17 cellular contexts compared by ENCODE assay signal in the genomic region with DNA sequence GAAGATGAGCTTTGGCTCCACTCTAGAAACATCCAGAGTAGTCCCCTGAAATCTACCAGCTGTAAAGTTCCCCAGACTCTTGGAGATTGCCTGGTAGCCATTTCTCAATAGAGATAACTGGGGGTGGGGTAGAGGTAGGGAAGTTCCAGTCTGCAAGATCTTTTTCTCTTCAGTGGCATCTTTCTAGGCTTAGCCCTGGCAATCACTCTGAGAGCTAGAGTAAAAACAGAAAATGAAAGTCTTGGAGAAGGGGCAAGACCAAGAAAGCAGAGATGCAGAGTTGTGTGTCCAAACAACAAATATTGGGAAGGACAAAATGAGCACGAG.
"Had no signal": no experiment of that assay in that cellular context is flagged by ENCODE, and none has a peak within 500 bp of the region (broad histone marks: within the 10 kb centered on the region; RNA-seq: fewer than 3 reads in every experiment).

No MANE protein-coding gene starts in this region.

- H3K4me3 Mint-ChIP-seq: activated B cell treated with CpG ODN at 0.5 μM for 24 hours; activated T-helper 17 cell treated with anti-CD3 and anti-CD28 coated beads, Interleukin-2, amount 50 U/mL, for 72 hours; central memory CD8-positive, alpha-beta T cell; naive B cell had no signal

- DNase-seq: activated B cell treated with CpG ODN at 0.5 μM for 24 hours; activated CD4-positive, alpha-beta T cell treated with anti-CD3 and anti-CD28 coated beads, Interleukin-2, amount 50 U/mL, for 1 hour; activated naive CD4-positive, alpha-beta T cell treated with Interleukin-2 at 50 U/mL for 16 hours; anterior cingulate cortex; brain microvascular endothelial cell; glutamatergic neuron; naive B cell; occipital lobe; small intestine; stimulated activated CD4-positive, alpha-beta T cell treated with anti-CD3 and anti-CD28 coated beads, Interleukin-4, amount 100 ng/mL, for 24 hours; stimulated activated naive CD4-positive, alpha-beta T cell treated with Interleukin-2 at 50 U/mL for 16 hours had no signal

- H3K36me3 ChIP-seq: brain microvascular endothelial cell, right atrium auricular region had no signal

- H3K9me3 Mint-ChIP-seq: activated B cell treated with CpG ODN at 0.5 μM for 24 hours; activated T-helper 17 cell treated with anti-CD3 and anti-CD28 coated beads, Interleukin-2, amount 50 U/mL, for 72 hours; central memory CD8-positive, alpha-beta T cell had no signal

- H3K36me3 Mint-ChIP-seq: type B pancreatic cell had no signal

- H3K27me3 ChIP-seq: brain microvascular endothelial cell, right atrium auricular region had no signal

- H3K27ac ChIP-seq: brain microvascular endothelial cell had no signal

- H3K27me3 Mint-ChIP-seq: activated B cell treated with CpG ODN at 0.5 μM for 24 hours; activated T-helper 17 cell treated with anti-CD3 and anti-CD28 coated beads, Interleukin-2, amount 50 U/mL, for 72 hours; central memory CD8-positive, alpha-beta T cell had no signal

- H3K4me3 ChIP-seq: coronary artery, right atrium auricular region had no signal

- H3K9me3 ChIP-seq: right atrium auricular region had no signal

- ATAC-seq: activated T-helper 17 cell treated with anti-CD3 and anti-CD28 coated beads, Interleukin-2, amount 50 U/mL, for 72 hours; esophagus mucosa had no signal

- H3K27ac Mint-ChIP-seq: activated B cell treated with CpG ODN at 0.5 μM for 24 hours; activated T-helper 17 cell treated with anti-CD3 and anti-CD28 coated beads, Interleukin-2, amount 50 U/mL, for 72 hours had no signal
